In the genomic region with DNA sequence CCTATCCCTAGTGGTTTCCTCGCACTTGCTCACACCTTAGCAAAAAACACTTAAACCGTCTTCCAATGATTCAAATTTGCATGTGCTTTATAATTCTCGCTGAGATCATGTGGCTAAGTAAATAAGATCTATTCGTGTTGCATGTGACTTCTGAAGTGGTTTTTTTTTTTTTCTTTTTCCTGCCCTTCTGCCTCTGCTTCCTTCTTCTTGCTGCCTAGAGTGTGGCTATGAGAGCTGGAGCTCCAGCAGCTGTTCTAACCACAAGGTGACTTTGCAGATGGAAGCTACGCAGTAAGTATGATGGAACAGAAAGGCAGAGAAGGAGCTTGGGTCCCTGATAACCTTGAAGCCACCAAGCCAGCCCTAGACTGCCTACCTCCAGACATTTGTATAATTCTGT, we compare ENCODE assay signal across 15 cellular contexts. TPM values are rescaled to one million over a fixed set of nuclear protein-coding genes. Genes with fewer than 3 reads are reported as not detected.
A peak's percentile ranks its signal among the peaks of the same experiment; 100 is the strongest.
DNase-seq lines count a peak whose midpoint lies in the region; ATAC-seq and TF ChIP-seq lines count a peak whose summit lies in the region.
"Had no signal": no experiment of that assay in that cellular context is flagged by ENCODE, and none has a peak within 500 bp of the region (broad histone marks: within the 10 kb centered on the region; RNA-seq: fewer than 3 reads in every experiment).

No MANE protein-coding gene starts in this region.

- peaks cover 17 to 36% (median 25%) of the 10 kb centered on the region in 10 experiments for H3K4me1 ChIP-seq in BLaER1 treated with 17β-estradiol and CSF1 and Interleukin-3, amounts not matched to agents 10 nM and 100 nM

- no peak overlapping the region for H3K4me3 ChIP-seq in BLaER1 treated with 17β-estradiol and CSF1 and Interleukin-3, amounts not matched to agents 10 nM and 100 nM
- H3K4me3 ChIP-seq: SJCRH30 had no signal

- DNase-seq in KG1 (lab: John Stamatoyannopoulos, UW) = peak; percentile 17
- DNase-seq in RPMI7951 (ENCODE audit: low read depth) = peak; percentile 43
- DNase-seq in left colon = no peak
- no peak for DNase-seq in HT-29 (ENCODE audit: low spot score)
- DNase-seq in natural killer cell = no peak
- DNase-seq in occipital lobe (lab: John Stamatoyannopoulos, UW) = no peak
- DNase-seq: activated CD4-positive, alpha-beta T cell treated with anti-CD3 and anti-CD28 coated beads for 36 hours; activated gamma-delta T cell; CD4-positive, alpha-beta T cell; NCI-H2081 treated with DMSO at 0.1 percent for 48 hours; stimulated activated CD4-positive, alpha-beta T cell treated with anti-CD3 and anti-CD28 coated beads, Interleukin-15, amount 100 ng/mL, for 24 hours had no signal

- TF ChIP-seq CTCF in natural killer cell (IDR thresholded peaks at IDR 0.05) = no peak

- no peak overlapping the region for H3K27ac Mint-ChIP-seq in natural killer cell
- H3K27ac Mint-ChIP-seq: activated CD4-positive, alpha-beta T cell treated with anti-CD3 and anti-CD28 coated beads for 36 hours; CD4-positive, alpha-beta T cell had no signal

- no peaks in the 10 kb centered on the region for H3K9me3 ChIP-seq in BLaER1 treated with 17β-estradiol and CSF1 and Interleukin-3, amounts not matched to agents 10 nM and 100 nM (replicated peaks in 1 of 11)
- H3K9me3 ChIP-seq: SJCRH30 had no signal

- no peaks in the 10 kb centered on the region for H4K20me1 ChIP-seq in BLaER1 treated with 17β-estradiol and CSF1 and Interleukin-3, amounts not matched to agents 10 nM and 100 nM

- peak overlapping the region; percentile 39 to 82 (median 65); a peak in 20 of 22 replicates for H3K27ac ChIP-seq in BLaER1 treated with 17β-estradiol and CSF1 and Interleukin-3, amounts not matched to agents 10 nM and 100 nM
- H3K27ac ChIP-seq: SJCRH30 had no signal

- H3K4me3 Mint-ChIP-seq in natural killer cell = no peak overlapping the region
- H3K4me3 Mint-ChIP-seq: activated CD4-positive, alpha-beta T cell treated with anti-CD3 and anti-CD28 coated beads for 36 hours; CD4-positive, alpha-beta T cell had no signal

- no peaks in the 10 kb centered on the region for H3K36me3 Mint-ChIP-seq in natural killer cell
- H3K36me3 Mint-ChIP-seq: naive thymus-derived CD8-positive, alpha-beta T cell had no signal

- peak; percentile 50 for ATAC-seq in left colon
- ATAC-seq in GM21737 (IDR thresholded peaks at IDR 0.05; ENCODE audit: unreplicated experiment) = no peak
- ATAC-seq in natural killer cell = no peak
- ATAC-seq: activated CD4-positive, alpha-beta T cell treated with anti-CD3 and anti-CD28 coated beads for 36 hours had no signal

- H3K4me1 Mint-ChIP-seq in natural killer cell = peaks cover 0 to 7% of the 10 kb centered on the region in 2 donors

- peak overlapping the region; percentile 55 to 88 (median 67) for H3K4me2 ChIP-seq in BLaER1 treated with 17β-estradiol and CSF1 and Interleukin-3, amounts not matched to agents 10 nM and 100 nM

- H3K27me3 ChIP-seq in BLaER1 treated with 17β-estradiol and CSF1 and Interleukin-3, amounts not matched to agents 10 nM and 100 nM = no peaks in the 10 kb centered on the region
- H3K27me3 ChIP-seq: SJCRH30 had no signal

- no peaks in the 10 kb centered on the region for H3K9me3 Mint-ChIP-seq in natural killer cell
- H3K9me3 Mint-ChIP-seq: CD4-positive, alpha-beta T cell; naive thymus-derived CD8-positive, alpha-beta T cell had no signal

- H3K27me3 Mint-ChIP-seq in natural killer cell (ENCODE audit: low read depth in 2 of 2) = peaks cover 9 to 13% of the 10 kb centered on the region in 2 donors
- H3K27me3 Mint-ChIP-seq: activated CD4-positive, alpha-beta T cell treated with anti-CD3 and anti-CD28 coated beads for 36 hours had no signal

- H3K9ac ChIP-seq in BLaER1 treated with 17β-estradiol and CSF1 and Interleukin-3, amounts not matched to agents 10 nM and 100 nM = peak overlapping the region in 10 of 11 experiments; percentile 29 to 74 (median 44); a peak in 14 of 22 replicates

- H3K36me3 ChIP-seq in BLaER1 treated with 17β-estradiol and CSF1 and Interleukin-3, amounts not matched to agents 10 nM and 100 nM = peaks cover 0 to 42% (median 0%) of the 10 kb centered on the region in 11 experiments; a peak in 4 of 22 replicates

- intact Hi-C loops in left colon (cut with DNase I, micrococcal nuclease) (no loop called here), natural killer cell (cut with micrococcal nuclease) (no loop called here)

RNA-seq across cellular contexts. Expression of a gene that starts 36.4 kb away (rescaled TPM):
- total RNA-seq in RPMI7951 (2014; rRNA removed; shearing (Covaris generic)) = 66.1 and 74.4 TPM in 2 replicates
- total RNA-seq in left colon = 100 to 1,000 TPM; 124 to 177 TPM
- 147 and 158 TPM in 2 replicates for total RNA-seq in HT-29 (2014; rRNA removed; shearing (Covaris generic))
- 10 to 100 TPM in 2 of 3 donors, 1 to 10 TPM in 1; 8.1 to 48.7 (median 12.3) TPM for total RNA-seq in natural killer cell
- 9.4 TPM for total RNA-seq in occipital lobe

Comparison
In these comparisons a context has a peak if more than half of its experiments do, and no peak if none do; other contexts are left out.
1. DNase-seq: peak in KG1 (single experiment) and RPMI7951 (single experiment); none in left colon (0 of 2), HT-29 (single experiment), natural killer cell (single experiment) and occipital lobe (single experiment).